In genomic region chr4:90292438-90292837, GRCh38 we compare ENCODE assay signal across 20 cellular contexts.
DNase-seq lines count a peak whose midpoint lies in the region; ATAC-seq, FAIRE-seq and TF ChIP-seq lines count a peak whose summit lies in the region.
"Had no signal": no experiment of that assay in that cellular context is flagged by ENCODE, and none has a peak within 500 bp of the region (broad histone marks: within the 10 kb centered on the region; RNA-seq: fewer than 3 reads in every experiment).

No MANE protein-coding gene starts in this region.

- H3K4me3 Mint-ChIP-seq in activated naive CD4-positive, alpha-beta T cell treated with anti-CD3 and anti-CD28 coated beads, Interleukin-2, amount 10 ng/mL, durations not matched to agents 7 days and 5 days = no peak overlapping the region
- H3K4me3 Mint-ChIP-seq: CD4-positive, alpha-beta T cell; CD8-positive, alpha-beta T cell had no signal

- H3K4me2 ChIP-seq in HepG2 (ENCODE audit: low read depth, low read length) = no peak overlapping the region
- H3K4me2 ChIP-seq: BLaER1 treated with 17β-estradiol and CSF1 and Interleukin-3, amounts not matched to agents 10 nM and 100 nM had no signal

- DNase-seq in HepG2 (ENCODE audit: low spot score) (no peak), right lobe of liver (no peak), D721Med (ENCODE audit: insufficient read length, low spot score) (no peak), NCI-H69 (lab: John Stamatoyannopoulos, UW) (peak; percentile 3)
- no peak for DNase-seq in activated naive CD4-positive, alpha-beta T cell treated with anti-CD3 and anti-CD28 coated beads, Interleukin-2, amount 10 ng/mL, durations not matched to agents 7 days and 5 days
- DNase-seq: ACHN; Caco-2; Calu3; CD4-positive, alpha-beta T cell; CD8-positive, alpha-beta T cell; DMS 273 treated with DMSO at 0.1 percent for 48 hours; DMS153; DMS79 treated with DMSO at 0.1 percent for 48 hours; GF-D8 had no signal

- H2AFZ ChIP-seq in HepG2 (ENCODE audit: low read length) = no peak overlapping the region

- no peaks in the 10 kb centered on the region for H3K36me3 Mint-ChIP-seq in activated naive CD4-positive, alpha-beta T cell treated with anti-CD3 and anti-CD28 coated beads, Interleukin-2, amount 10 ng/mL, durations not matched to agents 7 days and 5 days
- H3K36me3 Mint-ChIP-seq: CD8-positive, alpha-beta T cell had no signal

- no peaks in the 10 kb centered on the region for H3K27me3 Mint-ChIP-seq in activated naive CD4-positive, alpha-beta T cell treated with anti-CD3 and anti-CD28 coated beads, Interleukin-2, amount 10 ng/mL, durations not matched to agents 7 days and 5 days
- H3K27me3 Mint-ChIP-seq: CD4-positive, alpha-beta T cell had no signal

- POLR2A ChIA-PET in HepG2 (lab: Yijun Ruan, JAX) = no interaction called here

- H3K36me3 ChIP-seq in HepG2 (replicated peaks in 1 of 2; ENCODE audit: control insufficient read depth in 1 of 2, insufficient read depth in 2 of 2, low read length in 2 of 2) (no peaks in the 10 kb centered on the region), right lobe of liver (no peaks in the 10 kb centered on the region)
- H3K36me3 ChIP-seq: BLaER1 treated with 17β-estradiol and CSF1 and Interleukin-3, amounts not matched to agents 10 nM and 100 nM had no signal

- CTCF ChIA-PET in HepG2 (lab: Yijun Ruan, JAX; ENCODE audit: low intra/inter-chr PET ratio, low total read pairs) = interaction anchor here (1.4 to 1.7 kb wide), 2 partner anchors 267 to 342 kb away, joined by 3 to 7 read pairs; no protein-coding TSS in a partner anchor
- CTCF ChIA-PET in activated naive CD4-positive, alpha-beta T cell treated with anti-CD3 and anti-CD28 coated beads, Interleukin-2, amount 10 ng/mL, durations not matched to agents 7 days and 5 days (lab: Charles Lee) = no interaction called here

- FAIRE-seq in HepG2 (lab: Jason Lieb, UNC) = no peak
- FAIRE-seq in D721Med (lab: Jason Lieb, UNC) = peak; percentile 55
- FAIRE-seq: GM12891, GM19239 had no signal

- intact Hi-C loops in HepG2 (cut with micrococcal nuclease; ENCODE audit: unreplicated experiment) (loop anchor here (5.0 to 10.0 kb wide), 2 partner anchors 168 to 855 kb away; partner anchors contain the start of gene CCSER1), right lobe of liver (cut with DNase I) (no loop called here)

- no peaks in the 10 kb centered on the region for H3K4me1 Mint-ChIP-seq in activated naive CD4-positive, alpha-beta T cell treated with anti-CD3 and anti-CD28 coated beads, Interleukin-2, amount 10 ng/mL, durations not matched to agents 7 days and 5 days

- no peak overlapping the region for H3K27ac ChIP-seq in HepG2 (ENCODE audit: extremely low read length, insufficient read depth, low read length)
- H3K27ac ChIP-seq in right lobe of liver = no peak overlapping the region
- H3K27ac ChIP-seq: 22Rv1; BLaER1 treated with 17β-estradiol and CSF1 and Interleukin-3, amounts not matched to agents 10 nM and 100 nM; C4-2B had no signal

- no peak overlapping the region for H3K27ac Mint-ChIP-seq in activated naive CD4-positive, alpha-beta T cell treated with anti-CD3 and anti-CD28 coated beads, Interleukin-2, amount 10 ng/mL, durations not matched to agents 7 days and 5 days
- H3K27ac Mint-ChIP-seq: CD4-positive, alpha-beta T cell; CD8-positive, alpha-beta T cell had no signal

- no peak for TF ChIP-seq RAD21 in HepG2 (CRISPR knock-in tag; IDR thresholded peaks at IDR 0.05)

- ATAC-seq in HepG2 = no peak
- ATAC-seq in right lobe of liver = no peak
- ATAC-seq in GM18519 (IDR thresholded peaks at IDR 0.05; ENCODE audit: low FRiP score, unreplicated experiment) = no peak
- ATAC-seq: CD8-positive, alpha-beta T cell had no signal

- H4K20me1 ChIP-seq in HepG2 (ENCODE audit: insufficient read depth, low read length) = no peaks in the 10 kb centered on the region
- H4K20me1 ChIP-seq: BLaER1 treated with 17β-estradiol and CSF1 and Interleukin-3, amounts not matched to agents 10 nM and 100 nM had no signal

- no peaks in the 10 kb centered on the region for H3K9me3 ChIP-seq in HepG2 (ENCODE audit: low read length)
- H3K9me3 ChIP-seq in right lobe of liver = no peaks in the 10 kb centered on the region
- H3K9me3 ChIP-seq: BLaER1 treated with 17β-estradiol and CSF1 and Interleukin-3, amounts not matched to agents 10 nM and 100 nM; Caco-2 had no signal

- no peak for TF ChIP-seq CTCF in HepG2 (CRISPR knock-in tag; IDR thresholded peaks at IDR 0.05)
- no peak for TF ChIP-seq CTCF in right lobe of liver (IDR thresholded peaks at IDR 0.05)
- no peak for TF ChIP-seq CTCF in D721Med (IDR thresholded peaks at IDR 0.05; ENCODE audit: insufficient read depth, missing control alignments)

- no peak for TF ChIP-seq POLR2A in HepG2 (IDR thresholded peaks at IDR 0.05; ENCODE audit: insufficient read depth in 1 of 2, low read depth in 2 of 2, low read length in 2 of 2)
- no peak for TF ChIP-seq POLR2A in right lobe of liver (IDR thresholded peaks at IDR 0.05)

- BruUV-seq in HepG2 (replicated peaks; lab: Mats Ljungman, UMichigan) = no TSS peak

- H3K79me2 ChIP-seq in HepG2 (ENCODE audit: insufficient read depth, low read length) = no peaks in the 10 kb centered on the region

- H3K27me3 ChIP-seq in HepG2 (ENCODE audit: control insufficient read depth in 1 of 2, insufficient read depth in 2 of 2, low read length in 2 of 2) (no peaks in the 10 kb centered on the region), right lobe of liver (no peaks in the 10 kb centered on the region)
- H3K27me3 ChIP-seq: BLaER1 treated with 17β-estradiol and CSF1 and Interleukin-3, amounts not matched to agents 10 nM and 100 nM had no signal

- TF ChIP-seq EP300 in HepG2 (IDR thresholded peaks at IDR 0.05; ENCODE audit: low read depth in 2 of 2, low read length in 2 of 2) (no peak), HepG2 (CRISPR knock-in tag; IDR thresholded peaks at IDR 0.05; ENCODE audit: borderline replicate concordance) (no peak)

- no peak overlapping the region for H3K9ac ChIP-seq in HepG2 (ENCODE audit: insufficient read depth, low read depth, low read length)
- H3K9ac ChIP-seq: BLaER1 treated with 17β-estradiol and CSF1 and Interleukin-3, amounts not matched to agents 10 nM and 100 nM had no signal

- H3K4me1 ChIP-seq in HepG2 (ENCODE audit: insufficient read depth, low read length) = no peaks in the 10 kb centered on the region
- no peaks in the 10 kb centered on the region for H3K4me1 ChIP-seq in right lobe of liver
- H3K4me1 ChIP-seq: BLaER1 treated with 17β-estradiol and CSF1 and Interleukin-3, amounts not matched to agents 10 nM and 100 nM; Caco-2 had no signal

- in situ Hi-C loops in HepG2 (cut with HindIII; ENCODE audit: extremely low pct_ligation_motif_present, low pct_unique_long_range_greater_than_20kb) = loop anchor here (10.0 kb wide), 1 partner anchor 268 kb away; no protein-coding TSS in a partner anchor

- H3K9me3 Mint-ChIP-seq in activated naive CD4-positive, alpha-beta T cell treated with anti-CD3 and anti-CD28 coated beads, Interleukin-2, amount 10 ng/mL, durations not matched to agents 7 days and 5 days = no peaks in the 10 kb centered on the region
- H3K9me3 Mint-ChIP-seq: CD4-positive, alpha-beta T cell; CD8-positive, alpha-beta T cell had no signal

- H3K4me3 ChIP-seq in HepG2 (replicated peaks in 1 of 3; ENCODE audit: insufficient read depth in 1 of 3, low read depth in 2 of 3, low read length in 3 of 3) (no peak overlapping the region), right lobe of liver (no peak overlapping the region)
- H3K4me3 ChIP-seq: BLaER1 treated with 17β-estradiol and CSF1 and Interleukin-3, amounts not matched to agents 10 nM and 100 nM had no signal

TF ChIP-seq in HepG2, 621 proteins besides CTCF, POLR2A, EP300 and RAD21:
- peak; percentile 44; the same call in 1 of the 2 replicates for TF ChIP-seq MAFF (IDR thresholded peaks at IDR 0.05; ENCODE audit: low read depth, low read length)
- TF ChIP-seq MAFK (conservative IDR thresholded peaks at IDR 0.05 in 1 of 2, IDR thresholded peaks at IDR 0.05 in 1 of 2; ENCODE audit: low read length in 2 of 2) = peak in 1 of 2 experiments; percentile 76; a peak in 3 of 4 replicates
- TF ChIP-seq ATF6 (CRISPR knock-in tag; conservative IDR thresholded peaks at IDR 0.05) = no peak
- no peak for TF ChIP-seq HBP1 (CRISPR knock-in tag; IDR thresholded peaks at IDR 0.05; ENCODE audit: low read depth)
- no peak for TF ChIP-seq CREB1 (IDR thresholded peaks at IDR 0.05)
- TF ChIP-seq CREB1 (CRISPR knock-in tag; IDR thresholded peaks at IDR 0.05) = no peak
